8 cellular contexts compared by ENCODE assay signal in genomic region chr11:33160147-33160546, GRCh38. TPM values are rescaled to one million over a fixed set of nuclear protein-coding genes. Genes with fewer than 3 reads are reported as not detected.
DNase-seq lines count a peak whose midpoint lies in the region; ATAC-seq and TF ChIP-seq lines count a peak whose summit lies in the region.

No MANE protein-coding gene starts in this region.

- H3K27ac Mint-ChIP-seq in WTC11 (peak overlapping the region; percentile 98), glutamatergic neuron (ENCODE audit: unreplicated experiment) (peak overlapping the region; percentile 99)

- POLR2A ChIA-PET in WTC11 (lab: Charles Lee) = interaction anchor here (0.7 to 1.6 kb wide), 2 partner anchors 27 to 99 kb away, joined by 3 to 7 read pairs; no protein-coding TSS in a partner anchor

- no peaks in the 10 kb centered on the region for H3K9me3 Mint-ChIP-seq in WTC11
- peaks cover 6% of the 10 kb centered on the region for H3K9me3 Mint-ChIP-seq in glutamatergic neuron (ENCODE audit: unreplicated experiment)

- H3K36me3 Mint-ChIP-seq in WTC11 (peaks cover 30% of the 10 kb centered on the region), glutamatergic neuron (ENCODE audit: unreplicated experiment) (no peaks in the 10 kb centered on the region)

- intact Hi-C loops in sigmoid colon (cut with DNase I) (loop anchor here (2.0 kb wide), 1 partner anchor 97 kb away; the partner anchor contains the start of gene HIPK3), lower leg skin (cut with DNase I; ENCODE audit: low total_unique reads) (loop anchor here (10.0 kb wide), 1 partner anchor 165 kb away; no protein-coding TSS in a partner anchor)

- TF ChIP-seq CTCF in DOHH2 (IDR thresholded peaks at IDR 0.05; ENCODE audit: low read depth, low read length, poor library complexity, severe bottlenecking) (no peak), WTC11 (IDR thresholded peaks at IDR 0.05) (no peak), glutamatergic neuron (IDR thresholded peaks at IDR 0.05; ENCODE audit: partially characterized antibody, unreplicated experiment) (no peak), sigmoid colon (IDR thresholded peaks at IDR 0.05) (no peak), lower leg skin (IDR thresholded peaks at IDR 0.05) (no peak)

- no peaks in the 10 kb centered on the region for H3K9me2 ChIP-seq in DOHH2 (replicated peaks; ENCODE audit: control insufficient read depth, low read length)

- H3K27ac ChIP-seq in DOHH2 (ENCODE audit: low read depth, low read length) = peak overlapping the region; percentile 67
- peak overlapping the region in 1 of 4 donors; percentile 82 for H3K27ac ChIP-seq in sigmoid colon

- DNase-seq in LHCN-M2 (ENCODE audit: low read depth) (peak; percentile 59), WTC11 (ENCODE audit: low spot score) (no peak), glutamatergic neuron (no peak), sigmoid colon (no peak), lower leg skin (ENCODE audit: low spot score in 2 of 2) (no peak)
- no peak for DNase-seq in stimulated activated CD4-positive, alpha-beta T cell treated with anti-CD3 and anti-CD28 coated beads, Interleukin-2, amount 100 ng/mL, for 48 hours

- CTCF ChIA-PET in WTC11 (lab: Charles Lee) = interaction anchor here (0.6 to 2.2 kb wide), 3 partner anchors 14 to 289 kb away, joined by 3 to 7 read pairs (median 4); no protein-coding TSS in a partner anchor

- peak overlapping the region; percentile 94 for H3K4me3 ChIP-seq in DOHH2 (ENCODE audit: low read length)
- H3K4me3 ChIP-seq in sigmoid colon = peak overlapping the region; percentile 66 to 81 (median 78)
- H3K4me3 ChIP-seq in lower leg skin (ENCODE audit: low read depth, poor library complexity, severe bottlenecking) = no peak overlapping the region

- 2 to 9% methylated on average over 8 of the region's 8 CpGs for WGBS in sigmoid colon, 2 donors
- 12 to 16% methylated on average over 8 of the region's 8 CpGs for WGBS in lower leg skin, 2 donors

- H3K27me3 ChIP-seq in DOHH2 (ENCODE audit: control insufficient read depth, low read length) = no peaks in the 10 kb centered on the region
- H3K27me3 ChIP-seq in sigmoid colon = no peaks in the 10 kb centered on the region

- peaks cover 46% of the 10 kb centered on the region for H3K4me1 Mint-ChIP-seq in WTC11
- H3K4me1 Mint-ChIP-seq in glutamatergic neuron (ENCODE audit: low read depth, unreplicated experiment) = peaks cover 15% of the 10 kb centered on the region

- peaks cover 5% of the 10 kb centered on the region; the same call in 1 of the 2 replicates for H4K20me1 ChIP-seq in DOHH2 (ENCODE audit: control insufficient read depth, insufficient read depth, low read depth, low read length)

- H3K4me3 Mint-ChIP-seq in WTC11 (peak overlapping the region; percentile 100), glutamatergic neuron (ENCODE audit: unreplicated experiment) (peak overlapping the region; percentile 100)

- H3K36me3 ChIP-seq in DOHH2 (ENCODE audit: control insufficient read depth, low read length) (peaks cover 56% of the 10 kb centered on the region), sigmoid colon (no peaks in the 10 kb centered on the region)

- peaks cover 42% of the 10 kb centered on the region for H3K4me1 ChIP-seq in DOHH2 (ENCODE audit: control insufficient read depth, low read length)
- H3K4me1 ChIP-seq in sigmoid colon = peaks cover 0 to 34% (median 24%) of the 10 kb centered on the region in 4 donors

- ATAC-seq in WTC11 (no peak), HG03159 (IDR thresholded peaks at IDR 0.05; ENCODE audit: unreplicated experiment) (no peak)

- no peak for TF ChIP-seq EP300 in sigmoid colon (IDR thresholded peaks at IDR 0.05)

- H3K9me3 ChIP-seq in DOHH2 (ENCODE audit: control insufficient read depth, insufficient read depth, low read length) = no peaks in the 10 kb centered on the region
- H3K9me3 ChIP-seq in sigmoid colon = no peaks in the 10 kb centered on the region

- peaks cover 5% of the 10 kb centered on the region; the same call in 1 of the 2 replicates for H3F3A ChIP-seq in DOHH2 (ENCODE audit: control insufficient read depth, insufficient read depth)

- peaks cover 92% of the 10 kb centered on the region for H3K79me2 ChIP-seq in DOHH2 (ENCODE audit: control insufficient read depth, low read length)

- no peaks in the 10 kb centered on the region for H3K27me3 Mint-ChIP-seq in WTC11 (ENCODE audit: low read depth)
- H3K27me3 Mint-ChIP-seq in glutamatergic neuron (ENCODE audit: unreplicated experiment) = peaks cover 3% of the 10 kb centered on the region

- TF ChIP-seq POLR2A in sigmoid colon (IDR thresholded peaks at IDR 0.05) (no peak), lower leg skin (IDR thresholded peaks at IDR 0.05) (no peak)

- peak overlapping the region; percentile 81 for H3K4me2 ChIP-seq in DOHH2 (ENCODE audit: low read length)

TF ChIP-seq in WTC11, 78 proteins besides CTCF, POLR2A, EP300 and RAD21 (continues in another document):
- TF ChIP-seq TEAD4 (CRISPR knock-in tag; IDR thresholded peaks at IDR 0.05) = no peak
- TF ChIP-seq ERG (CRISPR knock-in tag; IDR thresholded peaks at IDR 0.05) = no peak
- no peak for TF ChIP-seq FOXP4 (CRISPR knock-in tag; IDR thresholded peaks at IDR 0.05)
- TF ChIP-seq PRRX2 (CRISPR knock-in tag; IDR thresholded peaks at IDR 0.05) = no peak
- TF ChIP-seq ZNF416 (CRISPR knock-in tag; IDR thresholded peaks at IDR 0.05) = no peak
- TF ChIP-seq IRF2 (CRISPR knock-in tag; IDR thresholded peaks at IDR 0.05; ENCODE audit: borderline replicate concordance, low read depth) = no peak
- no peak for TF ChIP-seq FOXJ3 (CRISPR knock-in tag; IDR thresholded peaks at IDR 0.05; ENCODE audit: borderline replicate concordance)
- no peak for TF ChIP-seq TEAD1 (CRISPR knock-in tag; IDR thresholded peaks at IDR 0.05)
- no peak for TF ChIP-seq TCF7 (CRISPR knock-in tag; IDR thresholded peaks at IDR 0.05; ENCODE audit: low read depth)
- no peak for TF ChIP-seq CDX4 (CRISPR knock-in tag; IDR thresholded peaks at IDR 0.05; ENCODE audit: borderline replicate concordance)

RNA-seq across cellular contexts. Expression of gene CSTF3, which starts 1.1 kb away (rescaled TPM):
- 29.2 and 35.3 TPM in 2 replicates for total RNA-seq in LHCN-M2 (2014; rRNA removed)
- polyA plus RNA-seq in LHCN-M2 (2012) = 29.1 TPM
- 47.5 to 68.3 TPM (median 50.4 TPM) in 3 replicates for total RNA-seq in WTC11 (2021)
- total RNA-seq in glutamatergic neuron (ENCODE audit: unreplicated experiment) = 45.3 TPM
- 10 to 100 TPM in 3 of 4 donors, 1 to 10 TPM in 1; 9.9 to 14.6 (median 11.6) TPM for total RNA-seq in sigmoid colon
- 10 to 100 TPM; 10.2 to 20.8 (median 12.0) TPM for polyA plus RNA-seq in sigmoid colon
- total RNA-seq in lower leg skin = 1 to 10 TPM; 7.1 to 9.8 (median 8.4) TPM
